8 cellular contexts compared by ENCODE assay signal in genomic region chr2:111884592-111884964, GRCh38. TPM values are rescaled to one million over a fixed set of nuclear protein-coding genes. Genes with fewer than 3 reads are reported as not detected.
DNase-seq lines count a peak whose midpoint lies in the region; ATAC-seq and TF ChIP-seq lines count a peak whose summit lies in the region.

No MANE protein-coding gene starts in this region.

- H3K18ac ChIP-seq in neuronal stem cell (ENCODE audit: low read length): no peak overlapping the region

- no peak for TF ChIP-seq CTCF in OCI-LY3 (IDR thresholded peaks at IDR 0.05; ENCODE audit: low read depth, low read length)
- TF ChIP-seq CTCF in epithelial cell of esophagus (IDR thresholded peaks at IDR 0.05; ENCODE audit: insufficient read depth, low read depth, low read length, missing control alignments): no peak

- peak overlapping the region; percentile 98 for H3K27ac ChIP-seq in OCI-LY3 (ENCODE audit: low read length)
- H3K27ac ChIP-seq in neuronal stem cell (replicated peaks; ENCODE audit: low read length): peak overlapping the region; percentile 65

- H3K79me1 ChIP-seq in neuronal stem cell (ENCODE audit: low read depth, low read length): peaks cover 3% of the 10 kb centered on the region

- no CpG with 5 or more reads among the region's 11 CpGs for WGBS in neuronal stem cell (ENCODE audit: extremely low coverage in 2 of 2, insufficient read length in 2 of 2, insufficient replicate concordance in 1 of 2), 2 donors

- H2BK12ac ChIP-seq in neuronal stem cell (ENCODE audit: low read length): no peak overlapping the region

- H3K9me3 ChIP-seq in OCI-LY3 (ENCODE audit: insufficient read depth, low read length) (no peaks in the 10 kb centered on the region), neuronal stem cell (replicated peaks in 1 of 2; ENCODE audit: control insufficient read depth in 2 of 2, insufficient read depth in 1 of 2, low read depth in 1 of 2, low read length in 2 of 2) (no peaks in the 10 kb centered on the region)

- no peak overlapping the region for H4K91ac ChIP-seq in neuronal stem cell (ENCODE audit: low read depth, low read length, poor library complexity)

- no peaks in the 10 kb centered on the region for H4K20me1 ChIP-seq in OCI-LY3 (ENCODE audit: insufficient read depth, low read length)

- peak overlapping the region; percentile 96 for H3K23ac ChIP-seq in neuronal stem cell (ENCODE audit: low read depth, low read length, poor library complexity)

- peaks cover 4% of the 10 kb centered on the region for H3K4me1 ChIP-seq in OCI-LY3 (ENCODE audit: low read length)
- no peaks in the 10 kb centered on the region for H3K4me1 ChIP-seq in neuronal stem cell (ENCODE audit: control insufficient read depth in 2 of 2, insufficient read depth in 1 of 2, low read depth in 1 of 2, low read length in 2 of 2)

- peak overlapping the region; percentile 75 for H2BK5ac ChIP-seq in neuronal stem cell (ENCODE audit: low read length)

- H2BK15ac ChIP-seq in neuronal stem cell (ENCODE audit: low read length): no peak overlapping the region

- no peak overlapping the region for H2AK5ac ChIP-seq in neuronal stem cell (ENCODE audit: low read depth, low read length)

- peak; percentile 52 for DNase-seq in NCI-H2171 treated with DMSO at 0.1 percent for 48 hours (lab: John Stamatoyannopoulos, UW)
- DNase-seq in NCI-H2171 (lab: John Stamatoyannopoulos, UW): no peak
- no peak for DNase-seq in epithelial cell of esophagus (ENCODE audit: low read depth)
- DNase-seq in neuronal stem cell (ENCODE audit: low spot score): no peak
- DNase-seq in COLO829 (ENCODE audit: low spot score): no peak
- DNase-seq in activated CD4-positive, alpha-beta T cell treated with anti-CD3 and anti-CD28 coated beads, Interleukin-2, amount 50 U/mL, for 1 hour: no peak

- H3K4me2 ChIP-seq in OCI-LY3 (ENCODE audit: low read length): peak overlapping the region; percentile 64
- peak overlapping the region; percentile 95 for H3K4me2 ChIP-seq in neuronal stem cell (ENCODE audit: insufficient read depth, low read length, poor library complexity, severe bottlenecking)

- H3K4ac ChIP-seq in neuronal stem cell (ENCODE audit: low read length): no peak overlapping the region

- peak overlapping the region; percentile 82 for H3K4me3 ChIP-seq in OCI-LY3 (ENCODE audit: low read length)
- peak overlapping the region; percentile 85 for H3K4me3 ChIP-seq in epithelial cell of esophagus (ENCODE audit: low read length)
- H3K4me3 ChIP-seq in neuronal stem cell (ENCODE audit: low read length in 2 of 2): peak overlapping the region; percentile 69 to 99

- H4K8ac ChIP-seq in neuronal stem cell (ENCODE audit: low read depth, low read length): no peak overlapping the region

- peak overlapping the region; percentile 93 for H2AFZ ChIP-seq in OCI-LY3 (ENCODE audit: low read depth, low read length)
- H2AFZ ChIP-seq in neuronal stem cell (ENCODE audit: low read length): peak overlapping the region; percentile 87

- H3K36me3 ChIP-seq in OCI-LY3 (replicated peaks; ENCODE audit: low read depth, low read length) (no peaks in the 10 kb centered on the region), neuronal stem cell (replicated peaks in 1 of 2; ENCODE audit: control insufficient read depth in 2 of 2, insufficient read depth in 2 of 2, low read length in 2 of 2) (peaks cover 0 to 20% of the 10 kb centered on the region in 2 donors)

- H3K14ac ChIP-seq in neuronal stem cell (ENCODE audit: low read length): peak overlapping the region; percentile 100

- H3K79me2 ChIP-seq in OCI-LY3 (ENCODE audit: low read length): peaks cover 37% of the 10 kb centered on the region

- no peak for ATAC-seq in HG03460 (IDR thresholded peaks at IDR 0.05; ENCODE audit: unreplicated experiment)

- H3K27me3 ChIP-seq in OCI-LY3 (ENCODE audit: low read depth, low read length): no peaks in the 10 kb centered on the region
- no peaks in the 10 kb centered on the region for H3K27me3 ChIP-seq in neuronal stem cell (ENCODE audit: control insufficient read depth in 3 of 3, insufficient read depth in 3 of 3, low read depth in 1 of 3, low read length in 3 of 3)

- H2BK120ac ChIP-seq in neuronal stem cell (ENCODE audit: low read depth, low read length): no peak overlapping the region

- H3K9ac ChIP-seq in OCI-LY3 (ENCODE audit: low read length) (peak overlapping the region; percentile 79), neuronal stem cell (ENCODE audit: low read depth, low read length, poor library complexity) (peak overlapping the region; percentile 86)

RNA-seq across cellular contexts. Expression of gene ANAPC1, which starts 0.6 kb away (rescaled TPM):
- polyA plus RNA-seq in neuronal stem cell (2013, experiment 1 of 2): 19.4 TPM
- polyA plus RNA-seq in neuronal stem cell (2013, experiment 2 of 2): 20.3 TPM

RNA-seq across cellular contexts. Expression of gene MERTK, which starts 13.8 kb away (rescaled TPM):
- 2.8 TPM for polyA plus RNA-seq in neuronal stem cell (2013, experiment 1 of 2)
- polyA plus RNA-seq in neuronal stem cell (2013, experiment 2 of 2): 2.9 TPM
